13 cellular contexts compared by ENCODE assay signal in the genomic region with DNA sequence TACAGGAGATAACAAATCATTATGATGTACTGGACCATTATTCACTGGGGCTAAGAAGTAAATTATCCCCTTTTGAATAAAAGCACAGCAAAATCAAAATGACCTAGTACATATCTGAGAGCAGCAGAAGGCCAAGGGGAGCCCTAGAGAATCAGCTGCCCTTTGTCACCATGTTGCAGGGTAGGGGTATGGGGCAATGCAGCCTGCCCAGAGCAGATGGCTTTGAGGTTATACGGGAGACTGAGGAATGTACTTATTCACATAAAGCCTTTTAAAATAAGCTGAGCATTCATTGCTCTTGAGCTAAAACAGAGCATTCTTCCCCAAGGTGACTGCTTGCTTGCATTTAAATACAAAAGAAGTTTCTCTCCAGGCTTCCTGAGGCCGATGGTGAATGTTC. TPM values are rescaled to one million over a fixed set of nuclear protein-coding genes. Genes with fewer than 3 reads are reported as not detected.
A peak's percentile ranks its signal among the peaks of the same experiment; 100 is the strongest.
DNase-seq lines count a peak whose midpoint lies in the region; ATAC-seq and TF ChIP-seq lines count a peak whose summit lies in the region.
"Had no signal": no experiment of that assay in that cellular context is flagged by ENCODE, and none has a peak within 500 bp of the region (broad histone marks: within the 10 kb centered on the region; RNA-seq: fewer than 3 reads in every experiment).

No MANE protein-coding gene starts in this region.

- H3K27ac Mint-ChIP-seq in H9, result no peak overlapping the region
- peak overlapping the region; percentile 88 for H3K27ac Mint-ChIP-seq in activated T-helper 1 cell treated with anti-CD3 and anti-CD28 coated beads, Interleukin-12 subunit alpha, Interleukin-12 subunit beta, Interleukin-2, Interleukin-4 antibody, amounts not matched to agents 30 ng/mL and 10 ng/mL and 1 ng/mL, durations not matched to agents 14 hours and 24 hours and 36 hours
- peak overlapping the region; percentile 37 to 96 (median 85) for H3K27ac Mint-ChIP-seq in naive thymus-derived CD4-positive, alpha-beta T cell

- H3K27ac ChIP-seq in H9 (ENCODE audit: insufficient read length, low read depth, low read length), result peak overlapping the region; percentile 24
- H3K27ac ChIP-seq in naive thymus-derived CD4-positive, alpha-beta T cell (ENCODE audit: low read depth, low read length), result peak overlapping the region; percentile 55
- H3K27ac ChIP-seq: WERI-Rb-1 had no signal

- no peak overlapping the region for H4K5ac ChIP-seq in H9 (ENCODE audit: insufficient read length, low read depth, low read length)

- peaks cover 60% of the 10 kb centered on the region in 2 experiments for H3K4me1 Mint-ChIP-seq in H9
- peaks cover 73% of the 10 kb centered on the region for H3K4me1 Mint-ChIP-seq in activated T-helper 1 cell treated with anti-CD3 and anti-CD28 coated beads, Interleukin-12 subunit alpha, Interleukin-12 subunit beta, Interleukin-2, Interleukin-4 antibody, amounts not matched to agents 30 ng/mL and 10 ng/mL and 1 ng/mL, durations not matched to agents 14 hours and 24 hours and 36 hours (ENCODE audit: low read depth)
- H3K4me1 Mint-ChIP-seq in naive thymus-derived CD4-positive, alpha-beta T cell, result peaks cover 57 to 100% (median 97%) of the 10 kb centered on the region in 7 donors

- H3T11ph ChIP-seq in H9 (ENCODE audit: low read length), result no peak overlapping the region

- H3K4me1 ChIP-seq in H9 (ENCODE audit: insufficient read depth, low read length), result peaks cover 12% of the 10 kb centered on the region; the same call in 1 of the 2 replicates
- peaks cover 68 to 84% of the 10 kb centered on the region in 2 donors for H3K4me1 ChIP-seq in naive thymus-derived CD4-positive, alpha-beta T cell (ENCODE audit: control insufficient read depth in 2 of 2, insufficient read depth in 2 of 2, low read length in 2 of 2)

- CTCF ChIA-PET in naive thymus-derived CD4-positive, alpha-beta T cell (lab: Charles Lee), result interaction anchor here (0.8 kb wide), 1 partner anchor 13 kb away, joined by 6 read pairs; no protein-coding TSS in a partner anchor

- H2BK20ac ChIP-seq in H9 (ENCODE audit: low read depth, low read length, poor library complexity, severe bottlenecking), result no peak overlapping the region

- peak overlapping the region; percentile 47 for H3K4me3 ChIP-seq in GM06990 (replicated peaks; ENCODE audit: low read depth, low read length)
- peak overlapping the region; percentile 12 for H3K4me3 ChIP-seq in naive thymus-derived CD4-positive, alpha-beta T cell (ENCODE audit: low read length)

- H3K27me3 ChIP-seq in GM06990 (replicated peaks; ENCODE audit: control insufficient read depth, insufficient read depth, low read length) (no peaks in the 10 kb centered on the region), H9 (ENCODE audit: insufficient read depth, low read length) (no peaks in the 10 kb centered on the region)
- H3K27me3 ChIP-seq in naive thymus-derived CD4-positive, alpha-beta T cell (ENCODE audit: control insufficient read depth in 2 of 2, insufficient read depth in 2 of 2, low read length in 2 of 2), result no peaks in the 10 kb centered on the region

- no peak overlapping the region for H2AFZ ChIP-seq in H9 (ENCODE audit: low read length)

- peaks cover 14% of the 10 kb centered on the region for H3K23me2 ChIP-seq in H9 (ENCODE audit: insufficient read length, low read depth, low read length, poor library complexity, severe bottlenecking)

- H3K4me3 Mint-ChIP-seq in H9, result no peak overlapping the region
- peak overlapping the region; percentile 56 for H3K4me3 Mint-ChIP-seq in activated T-helper 1 cell treated with anti-CD3 and anti-CD28 coated beads, Interleukin-12 subunit alpha, Interleukin-12 subunit beta, Interleukin-2, Interleukin-4 antibody, amounts not matched to agents 30 ng/mL and 10 ng/mL and 1 ng/mL, durations not matched to agents 14 hours and 24 hours and 36 hours
- peak overlapping the region; percentile 26 to 98 (median 67) for H3K4me3 Mint-ChIP-seq in naive thymus-derived CD4-positive, alpha-beta T cell
- H3K4me3 Mint-ChIP-seq: CD14-positive monocyte had no signal

- no peak overlapping the region for H2BK120ac ChIP-seq in H9 (ENCODE audit: low read depth, low read length, poor library complexity, severe bottlenecking)

- no peak overlapping the region for H2BK12ac ChIP-seq in H9 (ENCODE audit: insufficient read length, low read depth, low read length)

- H4K91ac ChIP-seq in H9 (ENCODE audit: insufficient read length, low read depth, low read length), result no peak overlapping the region

- H2BK5ac ChIP-seq in H9 (ENCODE audit: insufficient read length, low read length), result no peak overlapping the region

- DNase-seq in GM06990 (ENCODE audit: extremely low read depth, insufficient read length), result no peak
- DNase-seq in H9, result no peak
- DNase-seq in activated T-helper 1 cell treated with anti-CD3 and anti-CD28 coated beads, Interleukin-12 subunit alpha, Interleukin-12 subunit beta, Interleukin-2, Interleukin-4 antibody, amounts not matched to agents 30 ng/mL and 10 ng/mL and 1 ng/mL, durations not matched to agents 14 hours and 24 hours and 36 hours (ENCODE audit: low spot score), result no peak
- no peak for DNase-seq in naive thymus-derived CD4-positive, alpha-beta T cell
- no peak for DNase-seq in T-helper 9 cell
- DNase-seq in hepatic stellate cell (ENCODE audit: low spot score), result no peak
- DNase-seq: left ventricle myocardium superior, NCI-H1092, WERI-Rb-1 had no signal

- no peak overlapping the region for H3K4ac ChIP-seq in H9 (ENCODE audit: low read depth, low read length)

- no peak overlapping the region for H3K9ac ChIP-seq in H9 (ENCODE audit: extremely low read depth, insufficient read length, low read length)

- no peaks in the 10 kb centered on the region for H3K9me3 Mint-ChIP-seq in H9
- H3K9me3 Mint-ChIP-seq in activated T-helper 1 cell treated with anti-CD3 and anti-CD28 coated beads, Interleukin-12 subunit alpha, Interleukin-12 subunit beta, Interleukin-2, Interleukin-4 antibody, amounts not matched to agents 30 ng/mL and 10 ng/mL and 1 ng/mL, durations not matched to agents 14 hours and 24 hours and 36 hours, result no peaks in the 10 kb centered on the region
- no peaks in the 10 kb centered on the region for H3K9me3 Mint-ChIP-seq in naive thymus-derived CD4-positive, alpha-beta T cell
- H3K9me3 Mint-ChIP-seq: CD14-positive monocyte had no signal

- H3K27me3 Mint-ChIP-seq in H9 (ENCODE audit: low read depth), result peaks cover 19% of the 10 kb centered on the region
- H3K27me3 Mint-ChIP-seq in activated T-helper 1 cell treated with anti-CD3 and anti-CD28 coated beads, Interleukin-12 subunit alpha, Interleukin-12 subunit beta, Interleukin-2, Interleukin-4 antibody, amounts not matched to agents 30 ng/mL and 10 ng/mL and 1 ng/mL, durations not matched to agents 14 hours and 24 hours and 36 hours (ENCODE audit: insufficient read depth), result no peaks in the 10 kb centered on the region
- H3K27me3 Mint-ChIP-seq in naive thymus-derived CD4-positive, alpha-beta T cell, result no peaks in the 10 kb centered on the region

- no peak for TF ChIP-seq CTCF in GM06990 (IDR thresholded peaks at IDR 0.05; ENCODE audit: insufficient read depth, low read length, poor library complexity, severe bottlenecking)
- TF ChIP-seq CTCF in H9 (conservative IDR thresholded peaks at IDR 0.05), result no peak

- H4K8ac ChIP-seq in H9 (replicated peaks; ENCODE audit: insufficient read length, low read depth, low read length), result no peak overlapping the region

- no peak overlapping the region for H3K14ac ChIP-seq in H9 (ENCODE audit: insufficient read depth, low read length)

- H3K79me2 ChIP-seq in H9 (ENCODE audit: insufficient read depth, low read length), result no peaks in the 10 kb centered on the region

- no peaks in the 10 kb centered on the region; the same call in none of the 2 replicates for H3K36me3 ChIP-seq in GM06990 (ENCODE audit: control insufficient read depth, insufficient read depth, low read length)
- no peaks in the 10 kb centered on the region for H3K36me3 ChIP-seq in naive thymus-derived CD4-positive, alpha-beta T cell (ENCODE audit: control insufficient read depth in 2 of 3, insufficient read depth in 3 of 3, low read length in 3 of 3)

- WGBS in H9 (ENCODE audit: extremely low coverage, insufficient read length, low lambda C conversion rate), result no CpG with 5 or more reads among the region's 2 CpGs

- no peaks in the 10 kb centered on the region for H3K36me3 Mint-ChIP-seq in H9 (ENCODE audit: insufficient read depth in 1 of 3, low read depth in 3 of 3)
- peaks cover 31% of the 10 kb centered on the region for H3K36me3 Mint-ChIP-seq in activated T-helper 1 cell treated with anti-CD3 and anti-CD28 coated beads, Interleukin-12 subunit alpha, Interleukin-12 subunit beta, Interleukin-2, Interleukin-4 antibody, amounts not matched to agents 30 ng/mL and 10 ng/mL and 1 ng/mL, durations not matched to agents 14 hours and 24 hours and 36 hours (ENCODE audit: low read depth)
- H3K36me3 Mint-ChIP-seq in naive thymus-derived CD4-positive, alpha-beta T cell, result peaks cover 0 to 17% (median 8%) of the 10 kb centered on the region in 5 donors

- H2BK15ac ChIP-seq in H9 (ENCODE audit: low read depth, low read length), result no peak overlapping the region

- no peak for ATAC-seq in naive thymus-derived CD4-positive, alpha-beta T cell
- ATAC-seq in GM21619 (IDR thresholded peaks at IDR 0.05; ENCODE audit: unreplicated experiment) (no peak), HG03196 (IDR thresholded peaks at IDR 0.05; ENCODE audit: unreplicated experiment) (no peak)
- ATAC-seq: left ventricle myocardium superior, SK-N-SH treated with all-trans-retinoic acid at 6 μM for 48 hours had no signal

- H3K79me1 ChIP-seq in H9 (ENCODE audit: insufficient read depth, low read depth, low read length, poor library complexity, severe bottlenecking), result no peaks in the 10 kb centered on the region

- no peak overlapping the region for H3K23ac ChIP-seq in H9 (ENCODE audit: insufficient read length, low read depth, low read length)

- H2AK5ac ChIP-seq in H9 (ENCODE audit: insufficient read length, low read length), result no peak overlapping the region

- H3K4me2 ChIP-seq in H9 (ENCODE audit: insufficient read depth, insufficient read length, low read length), result no peak overlapping the region

- intact Hi-C loops in activated T-helper 1 cell treated with anti-CD3 and anti-CD28 coated beads, Interleukin-12 subunit alpha, Interleukin-12 subunit beta, Interleukin-2, Interleukin-4 antibody, amounts not matched to agents 30 ng/mL and 10 ng/mL and 1 ng/mL, durations not matched to agents 14 hours and 24 hours and 36 hours (cut with micrococcal nuclease), result no loop called here
- intact Hi-C loops in naive thymus-derived CD4-positive, alpha-beta T cell (cut with micrococcal nuclease), result loop anchor here in 1 of 2 donors (1.0 kb wide), 1 partner anchor 11 kb away; no protein-coding TSS in a partner anchor

- H4K20me1 ChIP-seq in H9 (ENCODE audit: control insufficient read depth, insufficient read depth, insufficient read length), result no peaks in the 10 kb centered on the region

- no peak overlapping the region for H3K18ac ChIP-seq in H9 (ENCODE audit: insufficient read length, low read depth, low read length)

- no peaks in the 10 kb centered on the region for H3K9me3 ChIP-seq in H9 (ENCODE audit: control insufficient read depth, low read depth, low read length)
- H3K9me3 ChIP-seq in naive thymus-derived CD4-positive, alpha-beta T cell (ENCODE audit: control insufficient read depth in 2 of 3, low read length in 3 of 3), result no peaks in the 10 kb centered on the region

- POLR2A ChIA-PET in naive thymus-derived CD4-positive, alpha-beta T cell (lab: Charles Lee), result interaction anchor here (0.7 to 1.7 kb wide), 8 partner anchors 9 to 62 kb away, joined by 3 to 14 read pairs (median 6); no protein-coding TSS in a partner anchor

- no peak overlapping the region for H3K56ac ChIP-seq in H9 (ENCODE audit: insufficient read length, low read depth, low read length)

RNA-seq across cellular contexts. Expression of gene TNFAIP8, which starts 2.6 kb away (rescaled TPM):
- 7.3 and 8.1 TPM in 2 replicates for total RNA-seq in H9 (2021)
- total RNA-seq in activated T-helper 1 cell treated with anti-CD3 and anti-CD28 coated beads, Interleukin-12 subunit alpha, Interleukin-12 subunit beta, Interleukin-2, Interleukin-4 antibody, amounts not matched to agents 30 ng/mL and 10 ng/mL and 1 ng/mL, durations not matched to agents 14 hours and 24 hours and 36 hours, result 214 and 219 TPM in 2 replicates
- 100 to 1,000 TPM; 102 to 162 (median 130) TPM for total RNA-seq in naive thymus-derived CD4-positive, alpha-beta T cell
- 100 to 1,000 TPM; 261 to 285 TPM for polyA plus RNA-seq in naive thymus-derived CD4-positive, alpha-beta T cell

Comparison
In these comparisons a context has a peak if more than half of its experiments do, and no peak if none do; other contexts are left out.
1. H3K27ac Mint-ChIP-seq: peak in activated T-helper 1 cell treated with anti-CD3 and anti-CD28 coated beads, Interleukin-12 subunit alpha, Interleukin-12 subunit beta, Interleukin-2, Interleukin-4 antibody, amounts not matched to agents 30 ng/mL and 10 ng/mL and 1 ng/mL, durations not matched to agents 14 hours and 24 hours and 36 hours (single experiment) and naive thymus-derived CD4-positive, alpha-beta T cell (9 of 9); none in H9 (0 of 3).
2. H3K4me3 Mint-ChIP-seq: peak in activated T-helper 1 cell treated with anti-CD3 and anti-CD28 coated beads, Interleukin-12 subunit alpha, Interleukin-12 subunit beta, Interleukin-2, Interleukin-4 antibody, amounts not matched to agents 30 ng/mL and 10 ng/mL and 1 ng/mL, durations not matched to agents 14 hours and 24 hours and 36 hours (single experiment) and naive thymus-derived CD4-positive, alpha-beta T cell (10 of 10); none in H9 (0 of 2).
3. RNA of gene TNFAIP8, which starts 2.6 kb away (total RNA-seq): 214 to 219 TPM in activated T-helper 1 cell treated with anti-CD3 and anti-CD28 coated beads, Interleukin-12 subunit alpha, Interleukin-12 subunit beta, Interleukin-2, Interleukin-4 antibody, amounts not matched to agents 30 ng/mL and 10 ng/mL and 1 ng/mL, durations not matched to agents 14 hours and 24 hours and 36 hours and 102 to 162 TPM in naive thymus-derived CD4-positive, alpha-beta T cell; 7.3 to 8.1 TPM in H9; every median in the first group is over 10 times any median in the second.